Comparison of ENCODE assay signal across 1 cellular context in genomic region chr3:52763466-52763865, GRCh38.
TF ChIP-seq lines count a peak whose summit lies in the region.

No MANE protein-coding gene starts in this region.

TF ChIP-seq in endothelial cell of umbilical vein, 7 proteins besides CTCF, POLR2A, EP300 and RAD21:
- TF ChIP-seq MAX (IDR thresholded peaks at IDR 0.05; ENCODE audit: insufficient read depth, insufficient read length) = no peak
- peak; percentile 51 for TF ChIP-seq JUN (IDR thresholded peaks at IDR 0.05; ENCODE audit: borderline replicate concordance, insufficient read depth, insufficient read length, low read depth)
- peak; percentile 88 for TF ChIP-seq GATA2 (IDR thresholded peaks at IDR 0.05; ENCODE audit: insufficient read depth, insufficient read length, low read depth, low read length)
- peak; percentile 44 for TF ChIP-seq FOS (IDR thresholded peaks at IDR 0.05; ENCODE audit: borderline replicate concordance, insufficient read depth, low read length)
TF ChIP-seq in endothelial cell of umbilical vein: peak in this region for 3.
